In genomic region chr19:35569281-35569781, GRCh38 we compare ENCODE assay signal across 21 cellular contexts. TPM values are rescaled to one million over a fixed set of nuclear protein-coding genes. Genes with fewer than 3 reads are reported as not detected.
A peak's percentile ranks its signal among the peaks of the same experiment; 100 is the strongest.
DNase-seq lines count a peak whose midpoint lies in the region; ATAC-seq, FAIRE-seq and TF ChIP-seq lines count a peak whose summit lies in the region.
"Had no signal": no experiment of that assay in that cellular context is flagged by ENCODE, and none has a peak within 500 bp of the region (broad histone marks: within the 10 kb centered on the region; RNA-seq: fewer than 3 reads in every experiment).

No MANE protein-coding gene starts in this region.

- POLR2A ChIA-PET in HepG2 (lab: Yijun Ruan, JAX): no interaction called here

- peak; percentile 91 for ATAC-seq in HepG2
- ATAC-seq: A549, GM12878, SK-N-SH treated with all-trans-retinoic acid at 6 μM for 48 hours had no signal

- no peaks in the 10 kb centered on the region for H3K27me3 ChIP-seq in HepG2 (ENCODE audit: control insufficient read depth in 1 of 2, insufficient read depth in 2 of 2, low read length in 2 of 2)
- no peaks in the 10 kb centered on the region for H3K27me3 ChIP-seq in testis

- H3K27ac ChIP-seq in HepG2 (ENCODE audit: extremely low read length, insufficient read depth, low read length): peak overlapping the region; percentile 5
- no peak overlapping the region for H3K27ac ChIP-seq in testis
- H3K27ac ChIP-seq: A549, GM23248, RWPE1 had no signal

- no peak overlapping the region for H3K9ac ChIP-seq in HepG2 (ENCODE audit: insufficient read depth, low read depth, low read length)
- H3K9ac ChIP-seq: GM23248 had no signal

- CTCF ChIA-PET in HepG2 (lab: Yijun Ruan, JAX; ENCODE audit: low intra/inter-chr PET ratio, low total read pairs): no interaction called here

- no peak for TF ChIP-seq RAD21 in HepG2 (CRISPR knock-in tag; IDR thresholded peaks at IDR 0.05)

- TF ChIP-seq EP300 in HepG2 (IDR thresholded peaks at IDR 0.05; ENCODE audit: low read depth in 2 of 2, low read length in 2 of 2) (peak; percentile 81 to 90; a peak in 3 of 4 replicates), HepG2 (CRISPR knock-in tag; IDR thresholded peaks at IDR 0.05; ENCODE audit: borderline replicate concordance) (peak; percentile 90)

- intact Hi-C loops in HepG2 (cut with micrococcal nuclease; ENCODE audit: unreplicated experiment) (no loop called here), testis (cut with DNase I; ENCODE audit: low total_unique reads) (no loop called here)

- in situ Hi-C loops in HepG2 (cut with HindIII; ENCODE audit: extremely low pct_ligation_motif_present, low pct_unique_long_range_greater_than_20kb): no loop called here

- WGBS in HepG2 (ENCODE audit: low lambda C conversion rate): 3% methylated on average over 4 of the region's 5 CpGs
- WGBS in testis, 2 donors: 53 to 62% methylated on average over 5 of the region's 5 CpGs

- BruUV-seq in HepG2 (replicated peaks; lab: Mats Ljungman, UMichigan): no TSS peak

- TF ChIP-seq CTCF in HepG2 (CRISPR knock-in tag; IDR thresholded peaks at IDR 0.05) (0 out of 2 replicates have a peak, but pooled peaks have one; percentile 8), testis (IDR thresholded peaks at IDR 0.05) (no peak)

- FAIRE-seq in HepG2 (lab: Jason Lieb, UNC): peak; percentile 87
- FAIRE-seq: A549, GM12878 had no signal

- H3K36me3 ChIP-seq in HepG2 (replicated peaks in 1 of 2; ENCODE audit: control insufficient read depth in 1 of 2, insufficient read depth in 2 of 2, low read length in 2 of 2): no peaks in the 10 kb centered on the region
- H3K36me3 ChIP-seq in testis (ENCODE audit: low read depth, missing control alignments): no peaks in the 10 kb centered on the region

- no peaks in the 10 kb centered on the region for H3K9me3 ChIP-seq in HepG2 (ENCODE audit: low read length)
- H3K9me3 ChIP-seq in testis: no peaks in the 10 kb centered on the region

- H3K4me1 ChIP-seq in HepG2 (ENCODE audit: insufficient read depth, low read length) (peaks cover 55% of the 10 kb centered on the region), testis (peaks cover 6% of the 10 kb centered on the region)
- H3K4me1 ChIP-seq: A549 had no signal

- H3K4me3 ChIP-seq in HepG2 (replicated peaks in 1 of 3; ENCODE audit: insufficient read depth in 1 of 3, low read depth in 2 of 3, low read length in 3 of 3): no peak overlapping the region
- no peak overlapping the region for H3K4me3 ChIP-seq in testis
- H3K4me3 ChIP-seq: A549, GM12878, GM23248 had no signal

- H3K4me2 ChIP-seq in HepG2 (ENCODE audit: low read depth, low read length): peak overlapping the region; percentile 28
- H3K4me2 ChIP-seq: A549 had no signal

- no peaks in the 10 kb centered on the region for H4K20me1 ChIP-seq in HepG2 (ENCODE audit: insufficient read depth, low read length)

- DNase-seq in NCI-H2196 (lab: John Stamatoyannopoulos, UW; ENCODE audit: unreplicated experiment) (peak; percentile 9), NCI-H2196 treated with DMSO at 0.1 percent for 48 hours (lab: John Stamatoyannopoulos, UW; ENCODE audit: unreplicated experiment) (no peak), SHP77 (lab: John Stamatoyannopoulos, UW) (peak; percentile 51 to 57), HepG2 (ENCODE audit: low spot score) (peak; percentile 91), testis (peak; percentile 38), mucosa of gallbladder (ENCODE audit: low spot score) (no peak), NCI-H748 (lab: John Stamatoyannopoulos, UW; ENCODE audit: unreplicated experiment) (no peak), germinal center (ENCODE audit: low spot score) (no peak)
- DNase-seq: CD4-positive, CD25-positive, alpha-beta regulatory T cell; GM23248; Kasumi-1; NCI-H1694; NCI-H69; NK-92 treated with Interleukin-12 subunit alpha and Interleukin-12 subunit beta, amount 100 ng/mL, for 24 hours had no signal

- H3K79me2 ChIP-seq in HepG2 (ENCODE audit: insufficient read depth, low read length): no peaks in the 10 kb centered on the region

- H2AFZ ChIP-seq in HepG2 (ENCODE audit: low read length): no peak overlapping the region
- H2AFZ ChIP-seq: GM23248 had no signal

- no peak for TF ChIP-seq POLR2A in HepG2 (IDR thresholded peaks at IDR 0.05; ENCODE audit: insufficient read depth in 1 of 2, low read depth in 2 of 2, low read length in 2 of 2)
- TF ChIP-seq POLR2A in testis (IDR thresholded peaks at IDR 0.05): no peak

RNA-seq across cellular contexts. Expression of gene ATP4A, which starts 5.9 kb away (rescaled TPM):
- total RNA-seq in HepG2 (2016; rRNA removed; fragmentation: Illumina TruSeq; extraction: Trizol) (0.11 TPM in 1 of 2 replicates, not detected in the other), testis (1 to 10 TPM in 1 of 2 donors, under 1 TPM in 1; 0.87 to 1.1 TPM), mucosa of gallbladder (not detected)
- not detected in 2 replicates for total RNA-seq in HepG2 (2016; cell fraction: cytosol; rRNA removed; fragmentation: Illumina TruSeq; extraction: Trizol; ENCODE audit: low read depth)
- total RNA-seq in HepG2 (2016; cell fraction: insoluble cytoplasmic fraction; rRNA removed; fragmentation: Illumina TruSeq; extraction: Trizol): 0.39 TPM in 2 replicates
- 0.28 and 0.31 TPM in 2 replicates for total RNA-seq in HepG2 (2016; cell fraction: membrane; rRNA removed; fragmentation: Illumina TruSeq; extraction: Trizol)
- total RNA-seq in HepG2 (2016; cell fraction: nucleus; rRNA removed; fragmentation: Illumina TruSeq; extraction: Trizol): 0.66 TPM in 1 of 2 replicates, not detected in the other
- polyA plus RNA-seq in HepG2 (2011; rRNA removed) (0.08 and 0.09 TPM in 2 replicates), testis (ENCODE audit: insufficient read depth, low read depth, low replicate concordance) (1.1 TPM)
- 0.04 and 0.15 TPM in 2 replicates for polyA plus RNA-seq in HepG2 (2011; cell fraction: cytosol; rRNA removed)
- 0.51 and 0.69 TPM in 2 replicates for polyA plus RNA-seq in HepG2 (2011; cell fraction: nucleus; rRNA removed)
- polyA plus RNA-seq in HepG2 (2012): 0.07 and 0.13 TPM in 2 replicates
- 0.07 and 0.15 TPM in 2 replicates for polyA plus RNA-seq in HepG2 (2016; cell fraction: cytosol; fragmentation: Illumina TruSeq; extraction: Trizol; ENCODE audit: low read depth)
- polyA plus RNA-seq in HepG2 (2016; cell fraction: insoluble cytoplasmic fraction; fragmentation: Illumina TruSeq; extraction: Trizol; ENCODE audit: low read depth): 0.13 TPM in 1 of 2 replicates, not detected in the other
- polyA plus RNA-seq in HepG2 (2016; cell fraction: membrane; fragmentation: Illumina TruSeq; extraction: Trizol; ENCODE audit: low read depth): 0.22 TPM in 1 of 2 replicates, not detected in the other
- polyA plus RNA-seq in HepG2 (2016; cell fraction: nucleus; fragmentation: Illumina TruSeq; extraction: Trizol; ENCODE audit: insufficient read depth, low read depth): 0.68 and 0.98 TPM in 2 replicates
- polyA minus RNA-seq in HepG2 (2011; rRNA and poly(A)+ RNA removed; ENCODE audit: low replicate concordance): 0.18 TPM in 1 of 2 replicates, not detected in the other
- not detected in 2 replicates for polyA minus RNA-seq in HepG2 (2011; cell fraction: cytosol; rRNA and poly(A)+ RNA removed)
- 0.13 TPM in 1 of 2 replicates, not detected in the other for polyA minus RNA-seq in HepG2 (2011; cell fraction: nucleus; rRNA and poly(A)+ RNA removed)
- total RNA-seq: CD4-positive, CD25-positive, alpha-beta regulatory T cell; GM23248; MCF 10A; NCI-H460 had no signal
- polyA plus RNA-seq: A549; BJ; CD4-positive, CD25-positive, alpha-beta regulatory T cell; GM23248 had no signal

RNA-seq across cellular contexts. Expression of gene PMIS2, which starts 16.6 kb away (rescaled TPM):
- total RNA-seq in HepG2 (2016; rRNA removed; fragmentation: Illumina TruSeq; extraction: Trizol) (not detected in 2 replicates), testis (under 1 TPM in 1 of 2 donors, not detected in 1; 0.74 TPM), mucosa of gallbladder (not detected)
- not detected in 2 replicates for total RNA-seq in HepG2 (2016; cell fraction: cytosol; rRNA removed; fragmentation: Illumina TruSeq; extraction: Trizol; ENCODE audit: low read depth)
- total RNA-seq in HepG2 (2016; cell fraction: insoluble cytoplasmic fraction; rRNA removed; fragmentation: Illumina TruSeq; extraction: Trizol): not detected in 2 replicates
- not detected in 2 replicates for total RNA-seq in HepG2 (2016; cell fraction: membrane; rRNA removed; fragmentation: Illumina TruSeq; extraction: Trizol)
- not detected in 2 replicates for total RNA-seq in HepG2 (2016; cell fraction: nucleus; rRNA removed; fragmentation: Illumina TruSeq; extraction: Trizol)
- polyA plus RNA-seq in HepG2 (2011; rRNA removed) (not detected in 2 replicates), testis (ENCODE audit: insufficient read depth, low read depth, low replicate concordance) (2.0 TPM)
- polyA plus RNA-seq in HepG2 (2011; cell fraction: cytosol; rRNA removed): not detected in 2 replicates
- polyA plus RNA-seq in HepG2 (2011; cell fraction: nucleus; rRNA removed): not detected in 2 replicates
- polyA plus RNA-seq in HepG2 (2012): not detected in 2 replicates
- polyA plus RNA-seq in HepG2 (2016; cell fraction: cytosol; fragmentation: Illumina TruSeq; extraction: Trizol; ENCODE audit: low read depth): not detected in 2 replicates
- polyA plus RNA-seq in HepG2 (2016; cell fraction: insoluble cytoplasmic fraction; fragmentation: Illumina TruSeq; extraction: Trizol; ENCODE audit: low read depth): not detected in 2 replicates
- polyA plus RNA-seq in HepG2 (2016; cell fraction: membrane; fragmentation: Illumina TruSeq; extraction: Trizol; ENCODE audit: low read depth): not detected in 2 replicates
- not detected in 2 replicates for polyA plus RNA-seq in HepG2 (2016; cell fraction: nucleus; fragmentation: Illumina TruSeq; extraction: Trizol; ENCODE audit: insufficient read depth, low read depth)
- polyA minus RNA-seq in HepG2 (2011; rRNA and poly(A)+ RNA removed; ENCODE audit: low replicate concordance): not detected in 2 replicates
- not detected in 2 replicates for polyA minus RNA-seq in HepG2 (2011; cell fraction: cytosol; rRNA and poly(A)+ RNA removed)
- not detected in 2 replicates for polyA minus RNA-seq in HepG2 (2011; cell fraction: nucleus; rRNA and poly(A)+ RNA removed)
- total RNA-seq: CD4-positive, CD25-positive, alpha-beta regulatory T cell; GM12878; GM23248; MCF 10A; NCI-H460 had no signal
- polyA plus RNA-seq: A549; BJ; CD4-positive, CD25-positive, alpha-beta regulatory T cell; GM12878; GM23248 had no signal

RNA-seq across cellular contexts. Expression of gene TMEM147, which starts 23.9 kb away (rescaled TPM):
- total RNA-seq in HepG2 (2016; rRNA removed; fragmentation: Illumina TruSeq; extraction: Trizol): 85.8 and 141 TPM in 2 replicates
- total RNA-seq in HepG2 (2016; cell fraction: cytosol; rRNA removed; fragmentation: Illumina TruSeq; extraction: Trizol; ENCODE audit: low read depth): 264 and 362 TPM in 2 replicates
- total RNA-seq in HepG2 (2016; cell fraction: insoluble cytoplasmic fraction; rRNA removed; fragmentation: Illumina TruSeq; extraction: Trizol): 91.4 and 136 TPM in 2 replicates
- 202 and 264 TPM in 2 replicates for total RNA-seq in HepG2 (2016; cell fraction: membrane; rRNA removed; fragmentation: Illumina TruSeq; extraction: Trizol)
- total RNA-seq in HepG2 (2016; cell fraction: nucleus; rRNA removed; fragmentation: Illumina TruSeq; extraction: Trizol): 88.0 and 104 TPM in 2 replicates
- 176 and 188 TPM in 2 replicates for polyA plus RNA-seq in HepG2 (2011; rRNA removed)
- 174 and 213 TPM in 2 replicates for polyA plus RNA-seq in HepG2 (2011; cell fraction: cytosol; rRNA removed)
- 105 and 125 TPM in 2 replicates for polyA plus RNA-seq in HepG2 (2011; cell fraction: nucleus; rRNA removed)
- polyA plus RNA-seq in HepG2 (2012): 78.4 and 132 TPM in 2 replicates
- polyA plus RNA-seq in HepG2 (2016; cell fraction: cytosol; fragmentation: Illumina TruSeq; extraction: Trizol; ENCODE audit: low read depth): 361 and 462 TPM in 2 replicates
- polyA plus RNA-seq in HepG2 (2016; cell fraction: insoluble cytoplasmic fraction; fragmentation: Illumina TruSeq; extraction: Trizol; ENCODE audit: low read depth): 102 and 104 TPM in 2 replicates
- polyA plus RNA-seq in HepG2 (2016; cell fraction: membrane; fragmentation: Illumina TruSeq; extraction: Trizol; ENCODE audit: low read depth): 235 and 269 TPM in 2 replicates
- 176 and 183 TPM in 2 replicates for polyA plus RNA-seq in HepG2 (2016; cell fraction: nucleus; fragmentation: Illumina TruSeq; extraction: Trizol; ENCODE audit: insufficient read depth, low read depth)
- polyA minus RNA-seq in HepG2 (2011; rRNA and poly(A)+ RNA removed; ENCODE audit: low replicate concordance): 321 and 438 TPM in 2 replicates
- polyA minus RNA-seq in HepG2 (2011; cell fraction: cytosol; rRNA and poly(A)+ RNA removed): 44.9 and 50.7 TPM in 2 replicates
- 18.3 and 26.4 TPM in 2 replicates for polyA minus RNA-seq in HepG2 (2011; cell fraction: nucleus; rRNA and poly(A)+ RNA removed)
- total RNA-seq in testis: 100 to 1,000 TPM; 125 TPM
- 146 TPM for polyA plus RNA-seq in testis (ENCODE audit: insufficient read depth, low read depth, low replicate concordance)
- total RNA-seq in mucosa of gallbladder: 87.6 TPM

RNA-seq across cellular contexts. Expression of gene GAPDHS, which starts 36.1 kb away (rescaled TPM):
- total RNA-seq in HepG2 (2016; rRNA removed; fragmentation: Illumina TruSeq; extraction: Trizol): not detected in 2 replicates
- not detected in 2 replicates for total RNA-seq in HepG2 (2016; cell fraction: cytosol; rRNA removed; fragmentation: Illumina TruSeq; extraction: Trizol; ENCODE audit: low read depth)
- total RNA-seq in HepG2 (2016; cell fraction: insoluble cytoplasmic fraction; rRNA removed; fragmentation: Illumina TruSeq; extraction: Trizol): not detected in 2 replicates
- not detected in 2 replicates for total RNA-seq in HepG2 (2016; cell fraction: membrane; rRNA removed; fragmentation: Illumina TruSeq; extraction: Trizol)
- total RNA-seq in HepG2 (2016; cell fraction: nucleus; rRNA removed; fragmentation: Illumina TruSeq; extraction: Trizol): not detected in 2 replicates
- polyA plus RNA-seq in HepG2 (2011; rRNA removed): 0.09 TPM in 1 of 2 replicates, not detected in the other
- not detected in 2 replicates for polyA plus RNA-seq in HepG2 (2011; cell fraction: cytosol; rRNA removed)
- polyA plus RNA-seq in HepG2 (2011; cell fraction: nucleus; rRNA removed): not detected in 2 replicates
- not detected in 2 replicates for polyA plus RNA-seq in HepG2 (2012)
- polyA plus RNA-seq in HepG2 (2016; cell fraction: cytosol; fragmentation: Illumina TruSeq; extraction: Trizol; ENCODE audit: low read depth): not detected in 2 replicates
- not detected in 2 replicates for polyA plus RNA-seq in HepG2 (2016; cell fraction: insoluble cytoplasmic fraction; fragmentation: Illumina TruSeq; extraction: Trizol; ENCODE audit: low read depth)
- polyA plus RNA-seq in HepG2 (2016; cell fraction: membrane; fragmentation: Illumina TruSeq; extraction: Trizol; ENCODE audit: low read depth): not detected in 2 replicates
- not detected in 2 replicates for polyA plus RNA-seq in HepG2 (2016; cell fraction: nucleus; fragmentation: Illumina TruSeq; extraction: Trizol; ENCODE audit: insufficient read depth, low read depth)
- not detected in 2 replicates for polyA minus RNA-seq in HepG2 (2011; rRNA and poly(A)+ RNA removed; ENCODE audit: low replicate concordance)
- not detected in 2 replicates for polyA minus RNA-seq in HepG2 (2011; cell fraction: cytosol; rRNA and poly(A)+ RNA removed)
- polyA minus RNA-seq in HepG2 (2011; cell fraction: nucleus; rRNA and poly(A)+ RNA removed): not detected in 2 replicates
- 100 to 1,000 TPM; 123 to 338 TPM for total RNA-seq in testis
- polyA plus RNA-seq in testis (ENCODE audit: insufficient read depth, low read depth, low replicate concordance): 363 TPM
- total RNA-seq in mucosa of gallbladder: not detected
- total RNA-seq: CD4-positive, CD25-positive, alpha-beta regulatory T cell; GM12878; GM23248; MCF 10A; NCI-H460 had no signal
- polyA plus RNA-seq: A549; BJ; CD4-positive, CD25-positive, alpha-beta regulatory T cell; GM23248 had no signal

RNA-seq across cellular contexts. Expression of gene SBSN, which starts 41.2 kb away (rescaled TPM):
- total RNA-seq in HepG2 (2016; rRNA removed; fragmentation: Illumina TruSeq; extraction: Trizol) (not detected in 2 replicates), testis (under 1 TPM; 0.16 to 0.19 TPM), mucosa of gallbladder (not detected)
- not detected in 2 replicates for total RNA-seq in HepG2 (2016; cell fraction: cytosol; rRNA removed; fragmentation: Illumina TruSeq; extraction: Trizol; ENCODE audit: low read depth)
- total RNA-seq in HepG2 (2016; cell fraction: insoluble cytoplasmic fraction; rRNA removed; fragmentation: Illumina TruSeq; extraction: Trizol): not detected in 2 replicates
- total RNA-seq in HepG2 (2016; cell fraction: membrane; rRNA removed; fragmentation: Illumina TruSeq; extraction: Trizol): not detected in 2 replicates
- not detected in 2 replicates for total RNA-seq in HepG2 (2016; cell fraction: nucleus; rRNA removed; fragmentation: Illumina TruSeq; extraction: Trizol)
- polyA plus RNA-seq in HepG2 (2011; rRNA removed) (not detected in 2 replicates), testis (ENCODE audit: insufficient read depth, low read depth, low replicate concordance) (0.47 TPM)
- polyA plus RNA-seq in HepG2 (2011; cell fraction: cytosol; rRNA removed): not detected in 2 replicates
- not detected in 2 replicates for polyA plus RNA-seq in HepG2 (2011; cell fraction: nucleus; rRNA removed)
- 0.16 TPM in 1 of 2 replicates, not detected in the other for polyA plus RNA-seq in HepG2 (2012)
- polyA plus RNA-seq in HepG2 (2016; cell fraction: cytosol; fragmentation: Illumina TruSeq; extraction: Trizol; ENCODE audit: low read depth): not detected in 2 replicates
- not detected in 2 replicates for polyA plus RNA-seq in HepG2 (2016; cell fraction: insoluble cytoplasmic fraction; fragmentation: Illumina TruSeq; extraction: Trizol; ENCODE audit: low read depth)
- polyA plus RNA-seq in HepG2 (2016; cell fraction: membrane; fragmentation: Illumina TruSeq; extraction: Trizol; ENCODE audit: low read depth): not detected in 2 replicates
- polyA plus RNA-seq in HepG2 (2016; cell fraction: nucleus; fragmentation: Illumina TruSeq; extraction: Trizol; ENCODE audit: insufficient read depth, low read depth): not detected in 2 replicates
- not detected in 2 replicates for polyA minus RNA-seq in HepG2 (2011; rRNA and poly(A)+ RNA removed; ENCODE audit: low replicate concordance)
- not detected in 2 replicates for polyA minus RNA-seq in HepG2 (2011; cell fraction: cytosol; rRNA and poly(A)+ RNA removed)
- polyA minus RNA-seq in HepG2 (2011; cell fraction: nucleus; rRNA and poly(A)+ RNA removed): not detected in 2 replicates
- total RNA-seq: CD4-positive, CD25-positive, alpha-beta regulatory T cell; GM12878; MCF 10A; NCI-H460 had no signal
- polyA plus RNA-seq: CD4-positive, CD25-positive, alpha-beta regulatory T cell had no signal

Comparison
In these comparisons a context has a peak if more than half of its experiments do, and no peak if none do; other contexts are left out.
1. DNase-seq: peak in NCI-H2196 (single experiment), SHP77 (2 of 2), HepG2 (single experiment) and testis (single experiment); none in NCI-H2196 treated with DMSO at 0.1 percent for 48 hours (single experiment), mucosa of gallbladder (single experiment), NCI-H748 (single experiment) and germinal center (single experiment).